ENCODE assay signal across 17 cellular contexts in genomic region chr12:109189291-109189690, GRCh38.
DNase-seq lines count a peak whose midpoint lies in the region; ATAC-seq and TF ChIP-seq lines count a peak whose summit lies in the region.
"Had no signal": no experiment of that assay in that cellular context is flagged by ENCODE, and none has a peak within 500 bp of the region (broad histone marks: within the 10 kb centered on the region; RNA-seq: fewer than 3 reads in every experiment).

No MANE protein-coding gene starts in this region.

- DNase-seq in RWPE1 (ENCODE audit: low spot score) (no peak), iPS-NIHi7 (ENCODE audit: extremely low spot score) (peak; percentile 29), neural crest cell (ENCODE audit: low read depth, low spot score) (no peak), superior temporal gyrus (ENCODE audit: extremely low spot score) (no peak), nucleus accumbens (lab: John Stamatoyannopoulos, UW) (no peak)
- no peak for DNase-seq in stimulated activated naive CD8-positive, alpha-beta T cell treated with anti-CD3 and anti-CD28 coated beads, Interleukin-15, Interleukin-2, amounts not matched to agents 100 U/mL and 50 U/mL, for 24 hours
- DNase-seq: 8988T; CD4-positive, alpha-beta memory T cell; DMS153; DMS79; GDM1; GOT3; H9 had no signal

- TF ChIP-seq CTCF in RWPE1 (conservative IDR thresholded peaks at IDR 0.05; ENCODE audit: low read depth): no peak
- TF ChIP-seq CTCF in neural crest cell (conservative IDR thresholded peaks at IDR 0.05): no peak

- POLR2A ChIA-PET in RWPE1 (lab: Yijun Ruan, JAX; ENCODE audit: low non-redundant PET): no interaction called here

- no peak overlapping the region for H3K4me3 Mint-ChIP-seq in neural crest cell
- H3K4me3 Mint-ChIP-seq: CD14-positive monocyte; CD4-positive, alpha-beta memory T cell; H9 had no signal

- CTCF ChIA-PET in RWPE1 (lab: Yijun Ruan, JAX): interaction anchor here (0.5 to 0.6 kb wide), 2 partner anchors 34 to 1052 kb away, joined by 3 to 5 read pairs; no protein-coding TSS in a partner anchor

- no peaks in the 10 kb centered on the region for H3K4me1 Mint-ChIP-seq in neural crest cell
- H3K4me1 Mint-ChIP-seq: CD14-positive monocyte; CD4-positive, alpha-beta memory T cell; H9 had no signal

- H3K27ac Mint-ChIP-seq in neural crest cell (ENCODE audit: unreplicated experiment): peak overlapping the region; percentile 43

- 0 out of 2 replicates have a peak overlapping the region, but pooled peaks have one; percentile 4 for H3K27ac ChIP-seq in RWPE1
- H3K27ac ChIP-seq: BLaER1 had no signal

- no peaks in the 10 kb centered on the region for H3K9me3 Mint-ChIP-seq in neural crest cell
- H3K9me3 Mint-ChIP-seq: CD14-positive monocyte; CD4-positive, alpha-beta memory T cell; H9 had no signal

- H3K36me3 Mint-ChIP-seq in neural crest cell (ENCODE audit: low read depth): peaks cover 5% of the 10 kb centered on the region

- ATAC-seq in stimulated activated naive CD8-positive, alpha-beta T cell treated with anti-CD3 and anti-CD28 coated beads, Interleukin-15, Interleukin-2, amounts not matched to agents 100 U/mL and 50 U/mL, for 24 hours: no peak
- no peak for ATAC-seq in GM18858 (IDR thresholded peaks at IDR 0.05; ENCODE audit: unreplicated experiment)
- ATAC-seq: HepG2 had no signal

- H3K27me3 Mint-ChIP-seq in neural crest cell (ENCODE audit: low read depth): no peaks in the 10 kb centered on the region
- H3K27me3 Mint-ChIP-seq: CD4-positive, alpha-beta memory T cell had no signal
